In the genomic region with DNA sequence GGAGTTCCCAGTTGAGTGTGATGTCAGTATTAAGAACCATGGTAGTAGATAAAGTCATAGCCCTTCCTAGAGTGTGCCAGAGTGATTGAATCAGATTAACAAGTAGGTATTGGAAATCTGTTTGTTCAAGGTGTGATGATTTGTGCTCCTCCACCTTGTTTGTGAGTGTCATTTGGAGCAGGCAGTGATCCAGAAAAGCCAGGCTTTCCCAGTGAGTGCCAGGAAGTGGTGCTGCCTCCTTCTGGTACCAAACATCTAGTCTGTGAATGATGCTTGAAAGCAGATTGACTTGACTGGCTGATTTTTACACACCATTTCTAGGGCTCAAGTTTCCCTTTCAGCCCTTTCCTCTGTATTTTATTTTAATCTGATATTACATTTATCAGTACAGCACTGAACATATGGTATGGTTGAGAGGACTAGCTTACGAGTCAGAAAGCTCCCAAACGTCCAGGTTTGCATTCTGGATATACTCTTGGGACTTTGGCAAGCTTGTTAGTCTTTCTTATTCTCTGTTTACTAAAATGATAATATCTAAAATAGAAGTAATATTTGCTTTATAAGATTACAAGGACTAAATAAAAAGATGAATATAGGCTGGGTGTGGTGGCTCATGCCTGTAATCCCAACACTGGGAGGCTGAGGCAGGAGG, we compare ENCODE assay signal across 10 cellular contexts.
DNase-seq lines count a peak whose midpoint lies in the region; ATAC-seq and TF ChIP-seq lines count a peak whose summit lies in the region.
"Had no signal": no experiment of that assay in that cellular context is flagged by ENCODE, and none has a peak within 500 bp of the region (broad histone marks: within the 10 kb centered on the region; RNA-seq: fewer than 3 reads in every experiment).

No MANE protein-coding gene starts in this region.

- no peaks in the 10 kb centered on the region for H3K4me1 Mint-ChIP-seq in natural killer cell treated with Interleukin-12 subunit alpha and Interleukin-12 subunit beta and Interleukin-15 and Interleukin-18, amount 100 ng/mL, for 72 hours (ENCODE audit: low read depth in 2 of 2)

- ATAC-seq in left lobe of liver = peak; percentile 55
- ATAC-seq in natural killer cell treated with Interleukin-12 subunit alpha and Interleukin-12 subunit beta and Interleukin-15 and Interleukin-18, amount 100 ng/mL, for 72 hours = no peak

- H3K4me3 Mint-ChIP-seq in natural killer cell treated with Interleukin-12 subunit alpha and Interleukin-12 subunit beta and Interleukin-15 and Interleukin-18, amount 100 ng/mL, for 72 hours = no peak overlapping the region
- H3K4me3 Mint-ChIP-seq: stimulated activated naive CD8-positive, alpha-beta T cell treated with anti-CD3 and anti-CD28 coated beads, Interleukin-15, Interleukin-2, amounts not matched to agents 100 ng/mL and 50 ng/mL, for 24 hours had no signal

- no peak overlapping the region for H3K4me3 ChIP-seq in BE2C (ENCODE audit: low read depth, low read length)
- no peak overlapping the region for H3K4me3 ChIP-seq in astrocyte of the cerebellum (ENCODE audit: low read depth, low read length)
- H3K4me3 ChIP-seq: SK-N-MC had no signal

- in situ Hi-C loops in astrocyte of the cerebellum (cut with HindIII; ENCODE audit: low sequenced_read_pairs) = no loop called here

- H3K36me3 Mint-ChIP-seq in natural killer cell treated with Interleukin-12 subunit alpha and Interleukin-12 subunit beta and Interleukin-15 and Interleukin-18, amount 100 ng/mL, for 72 hours = no peaks in the 10 kb centered on the region

- no peaks in the 10 kb centered on the region for H3K27me3 Mint-ChIP-seq in natural killer cell treated with Interleukin-12 subunit alpha and Interleukin-12 subunit beta and Interleukin-15 and Interleukin-18, amount 100 ng/mL, for 72 hours
- H3K27me3 Mint-ChIP-seq: stimulated activated naive CD8-positive, alpha-beta T cell treated with anti-CD3 and anti-CD28 coated beads, Interleukin-15, Interleukin-2, amounts not matched to agents 100 ng/mL and 50 ng/mL, for 24 hours had no signal

- H3K9me3 Mint-ChIP-seq in natural killer cell treated with Interleukin-12 subunit alpha and Interleukin-12 subunit beta and Interleukin-15 and Interleukin-18, amount 100 ng/mL, for 72 hours = no peaks in the 10 kb centered on the region
- H3K9me3 Mint-ChIP-seq: stimulated activated naive CD8-positive, alpha-beta T cell treated with anti-CD3 and anti-CD28 coated beads, Interleukin-15, Interleukin-2, amounts not matched to agents 100 ng/mL and 50 ng/mL, for 24 hours had no signal

- DNase-seq in BE2C (peak; percentile 11), HCEC 1CT (peak; percentile 29), astrocyte of the cerebellum (ENCODE audit: low read depth) (no peak), left lobe of liver (ENCODE audit: low spot score) (no peak), NCI-H2107 treated with DMSO at 0.1 percent for 48 hours (lab: John Stamatoyannopoulos, UW; ENCODE audit: unreplicated experiment) (no peak), HuH-7 (ENCODE audit: low spot score) (no peak), NCI-H526 treated with DMSO at 0.1 percent for 48 hours (lab: John Stamatoyannopoulos, UW) (no peak)
- no peak for DNase-seq in natural killer cell treated with Interleukin-12 subunit alpha and Interleukin-12 subunit beta and Interleukin-15 and Interleukin-18, amount 100 ng/mL, for 72 hours (ENCODE audit: low spot score)

- TF ChIP-seq CTCF in BE2C (IDR thresholded peaks at IDR 0.05; ENCODE audit: low read depth, low read length) (peak; percentile 49), astrocyte of the cerebellum (IDR thresholded peaks at IDR 0.05; ENCODE audit: low read depth, low read length, missing control alignments) (peak; percentile 18)

- no peaks in the 10 kb centered on the region for H3K36me3 ChIP-seq in BE2C

- no peaks in the 10 kb centered on the region; the same call in 1 of the 2 replicates for H3K4me1 ChIP-seq in BE2C

- no peaks in the 10 kb centered on the region for H3K9me3 ChIP-seq in BE2C

- H3K27ac Mint-ChIP-seq in natural killer cell treated with Interleukin-12 subunit alpha and Interleukin-12 subunit beta and Interleukin-15 and Interleukin-18, amount 100 ng/mL, for 72 hours = no peak overlapping the region
- H3K27ac Mint-ChIP-seq: stimulated activated naive CD8-positive, alpha-beta T cell treated with anti-CD3 and anti-CD28 coated beads, Interleukin-15, Interleukin-2, amounts not matched to agents 100 ng/mL and 50 ng/mL, for 24 hours had no signal

- H3K27me3 ChIP-seq in BE2C = no peaks in the 10 kb centered on the region

Comparison
In these comparisons a context has a peak if more than half of its experiments do, and no peak if none do; other contexts are left out.
1. DNase-seq: peak in BE2C (single experiment) and HCEC 1CT (single experiment); none in astrocyte of the cerebellum (single experiment), left lobe of liver (single experiment), NCI-H2107 treated with DMSO at 0.1 percent for 48 hours (single experiment), HuH-7 (single experiment), NCI-H526 treated with DMSO at 0.1 percent for 48 hours (single experiment) and natural killer cell treated with Interleukin-12 subunit alpha and Interleukin-12 subunit beta and Interleukin-15 and Interleukin-18, amount 100 ng/mL, for 72 hours (single experiment).